In genomic region chr14:99758121-99758871, GRCh38 we compare ENCODE assay signal across 11 cellular contexts. TPM values are rescaled to one million over a fixed set of nuclear protein-coding genes. Genes with fewer than 3 reads are reported as not detected.
DNase-seq lines count a peak whose midpoint lies in the region; ATAC-seq and TF ChIP-seq lines count a peak whose summit lies in the region.
"Had no signal": no experiment of that assay in that cellular context is flagged by ENCODE, and none has a peak within 500 bp of the region (broad histone marks: within the 10 kb centered on the region; RNA-seq: fewer than 3 reads in every experiment).

No MANE protein-coding gene starts in this region.

- DNase-seq in H4 (ENCODE audit: low spot score) = peak; percentile 58
- peak; percentile 79 to 83 for DNase-seq in SJSA1 (ENCODE audit: low read depth in 1 of 2, low spot score in 2 of 2)
- DNase-seq in foreskin keratinocyte = peak; percentile 89 to 96
- no peak for DNase-seq in activated naive CD4-positive, alpha-beta T cell treated with anti-CD3 and anti-CD28 coated beads, Interleukin-2, amount 10 ng/mL, durations not matched to agents 7 days and 5 days
- no peak for DNase-seq in HuH-7.5 (ENCODE audit: low spot score)
- no peak for DNase-seq in COR-L47 (lab: John Stamatoyannopoulos, UW)
- DNase-seq in NCI-H2029 (lab: John Stamatoyannopoulos, UW) = no peak
- DNase-seq: lower lobe of right lung, T-helper 17 cell had no signal

- H3K27ac ChIP-seq in SJSA1 (peak overlapping the region; percentile 97), foreskin keratinocyte (peak overlapping the region; percentile 97), skeletal muscle tissue (ENCODE audit: low read depth, low read length) (peak overlapping the region; percentile 23)
- H3K27ac ChIP-seq: lower lobe of right lung had no signal

- H3K4me3 ChIP-seq in SJSA1 (no peak overlapping the region), skeletal muscle tissue (ENCODE audit: low read length in 3 of 3) (no peak overlapping the region)
- H3K4me3 ChIP-seq: lower lobe of right lung had no signal

- H3K4me1 ChIP-seq in SJSA1 (replicated peaks) = peaks cover 63% of the 10 kb centered on the region
- H3K4me1 ChIP-seq in foreskin keratinocyte = peaks cover 19% of the 10 kb centered on the region
- peaks cover 22 to 39% (median 39%) of the 10 kb centered on the region in 3 donors for H3K4me1 ChIP-seq in skeletal muscle tissue (ENCODE audit: control insufficient read depth in 3 of 3, insufficient read depth in 3 of 3, low read length in 3 of 3)

- H3K9ac ChIP-seq in skeletal muscle tissue (ENCODE audit: low read depth in 1 of 3, low read length in 3 of 3) = no peak overlapping the region

- H3K9me3 ChIP-seq in SJSA1 (replicated peaks) = no peaks in the 10 kb centered on the region
- H3K9me3 ChIP-seq in skeletal muscle tissue (ENCODE audit: control insufficient read depth in 3 of 3, low read length in 3 of 3) = no peaks in the 10 kb centered on the region
- H3K9me3 ChIP-seq: lower lobe of right lung had no signal

- CTCF ChIA-PET in activated naive CD4-positive, alpha-beta T cell treated with anti-CD3 and anti-CD28 coated beads, Interleukin-2, amount 10 ng/mL, durations not matched to agents 7 days and 5 days (lab: Charles Lee) = no interaction called here

- H3K4me1 Mint-ChIP-seq in activated naive CD4-positive, alpha-beta T cell treated with anti-CD3 and anti-CD28 coated beads, Interleukin-2, amount 10 ng/mL, durations not matched to agents 7 days and 5 days = peaks cover 2% of the 10 kb centered on the region

- no peaks in the 10 kb centered on the region for H3K27me3 ChIP-seq in SJSA1 (replicated peaks)
- no peaks in the 10 kb centered on the region for H3K27me3 ChIP-seq in foreskin keratinocyte
- no peaks in the 10 kb centered on the region for H3K27me3 ChIP-seq in skeletal muscle tissue (ENCODE audit: control insufficient read depth in 3 of 3, insufficient read depth in 3 of 3, low read length in 3 of 3)

- H3K4me3 Mint-ChIP-seq in activated naive CD4-positive, alpha-beta T cell treated with anti-CD3 and anti-CD28 coated beads, Interleukin-2, amount 10 ng/mL, durations not matched to agents 7 days and 5 days = no peak overlapping the region
- H3K4me3 Mint-ChIP-seq: IgD-negative memory B cell, T-helper 17 cell had no signal

- H3K9me3 Mint-ChIP-seq in activated naive CD4-positive, alpha-beta T cell treated with anti-CD3 and anti-CD28 coated beads, Interleukin-2, amount 10 ng/mL, durations not matched to agents 7 days and 5 days = no peaks in the 10 kb centered on the region

- H3K27me3 Mint-ChIP-seq in activated naive CD4-positive, alpha-beta T cell treated with anti-CD3 and anti-CD28 coated beads, Interleukin-2, amount 10 ng/mL, durations not matched to agents 7 days and 5 days = peaks cover 46% of the 10 kb centered on the region

- no peak overlapping the region for H3K27ac Mint-ChIP-seq in activated naive CD4-positive, alpha-beta T cell treated with anti-CD3 and anti-CD28 coated beads, Interleukin-2, amount 10 ng/mL, durations not matched to agents 7 days and 5 days
- H3K27ac Mint-ChIP-seq: IgD-negative memory B cell, T-helper 17 cell had no signal

- H3K36me3 ChIP-seq in SJSA1 (peaks cover 12% of the 10 kb centered on the region; the same call in 1 of the 2 replicates), skeletal muscle tissue (ENCODE audit: control insufficient read depth in 3 of 3, insufficient read depth in 3 of 3, low read length in 3 of 3) (no peaks in the 10 kb centered on the region)
- H3K36me3 ChIP-seq: lower lobe of right lung had no signal

- H3K36me3 Mint-ChIP-seq in activated naive CD4-positive, alpha-beta T cell treated with anti-CD3 and anti-CD28 coated beads, Interleukin-2, amount 10 ng/mL, durations not matched to agents 7 days and 5 days = no peaks in the 10 kb centered on the region
- H3K36me3 Mint-ChIP-seq: IgD-negative memory B cell had no signal

- TF ChIP-seq CTCF in foreskin keratinocyte (conservative IDR thresholded peaks at IDR 0.05) = no peak

- ATAC-seq in foreskin keratinocyte = peak; percentile 88
- ATAC-seq: lower lobe of right lung, T-helper 17 cell had no signal

RNA-seq across cellular contexts. Expression of gene EML1, which starts 34.9 kb away (rescaled TPM):
- 18.3 and 18.5 TPM in 2 replicates for total RNA-seq in H4 (2014; rRNA removed; shearing (Covaris generic))
- 86.7 and 94.7 TPM in 2 replicates for total RNA-seq in SJSA1 (2014; rRNA removed; shearing (Covaris generic))
- total RNA-seq in foreskin keratinocyte (3.7 and 7.4 TPM in 2 replicates), skeletal muscle tissue (37.6 TPM)
- polyA plus RNA-seq in foreskin keratinocyte = 1.1 and 2.2 TPM in 2 replicates
- polyA plus RNA-seq: IgD-negative memory B cell had no signal

Comparison
In these comparisons a context has a peak if more than half of its experiments do, and no peak if none do; other contexts are left out.
1. DNase-seq: peak in H4 (single experiment), SJSA1 (2 of 2) and foreskin keratinocyte (2 of 2); none in activated naive CD4-positive, alpha-beta T cell treated with anti-CD3 and anti-CD28 coated beads, Interleukin-2, amount 10 ng/mL, durations not matched to agents 7 days and 5 days (single experiment), HuH-7.5 (single experiment), COR-L47 (single experiment) and NCI-H2029 (single experiment).
2. H3K27ac ChIP-seq: peak in every context shown above with its lines; median percentile 97 in SJSA1; 97 in foreskin keratinocyte; 23 in skeletal muscle tissue.